8 cellular contexts compared by ENCODE assay signal in the genomic region with DNA sequence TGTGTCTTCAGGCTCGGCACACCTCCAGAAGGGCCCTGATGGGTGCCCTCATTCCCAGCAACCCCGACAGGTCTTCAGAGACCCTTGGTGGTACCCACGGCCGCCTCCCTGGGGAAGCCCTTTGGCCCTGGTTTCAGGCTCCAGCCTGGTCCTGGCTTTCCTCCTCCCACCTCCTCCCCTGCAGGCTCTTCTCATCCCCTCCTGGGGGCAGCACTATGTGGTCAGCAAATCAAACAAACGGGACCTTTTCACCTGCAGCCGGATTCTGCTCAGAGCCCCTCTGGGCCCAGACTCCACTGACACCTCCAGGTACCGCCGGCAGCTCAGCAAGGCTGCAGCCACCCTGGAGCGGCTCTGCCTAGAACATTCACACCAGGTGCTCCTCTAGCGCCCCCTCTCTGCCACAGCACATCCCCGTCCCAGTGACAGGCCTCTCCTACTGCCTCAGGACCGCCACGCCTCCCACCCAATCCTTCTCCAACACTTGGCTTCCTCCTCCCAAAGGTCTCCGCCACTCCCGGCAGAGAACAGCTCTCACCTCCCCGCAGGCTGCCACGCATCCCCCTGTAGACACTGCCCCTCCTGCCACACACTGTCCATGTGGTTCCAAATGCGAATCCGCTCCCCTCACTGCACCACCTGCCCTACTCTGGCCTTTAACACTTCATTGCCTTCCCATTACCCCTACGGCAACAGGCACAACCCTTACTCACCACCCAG. TPM values are rescaled to one million over a fixed set of nuclear protein-coding genes. Genes with fewer than 3 reads are reported as not detected.
DNase-seq lines count a peak whose midpoint lies in the region; ATAC-seq, FAIRE-seq and TF ChIP-seq lines count a peak whose summit lies in the region.

No MANE protein-coding gene starts in this region.

- FAIRE-seq in GM12891 (lab: Jason Lieb, UNC), result no peak

- DNase-seq in AG09309 (ENCODE audit: low read depth) (no peak), GM12891 (ENCODE audit: insufficient read length, low spot score) (peak; percentile 61), SHP77 (lab: John Stamatoyannopoulos, UW) (peak; percentile 62 to 80), neuronal stem cell (ENCODE audit: low spot score) (no peak), kidney glomerular epithelial cell (lab: John Stamatoyannopoulos, UW) (no peak), left lung (no peak)
- peak; percentile 22 for DNase-seq in effector CD8-positive, alpha-beta T cell (lab: John Stamatoyannopoulos, UW)

- H3K4me2 ChIP-seq in neuronal stem cell (ENCODE audit: insufficient read depth, low read length, poor library complexity, severe bottlenecking), result no peak overlapping the region

- H3K79me1 ChIP-seq in neuronal stem cell (ENCODE audit: low read depth, low read length), result peaks cover 4% of the 10 kb centered on the region

- peak overlapping the region; percentile 48 for H2BK5ac ChIP-seq in neuronal stem cell (ENCODE audit: low read length)

- H3K4me3 ChIP-seq in AG09309 (ENCODE audit: control insufficient read depth, low read depth, low read length) (no peak overlapping the region), neuronal stem cell (ENCODE audit: low read length in 2 of 2) (no peak overlapping the region), left lung (no peak overlapping the region)

- peak overlapping the region; percentile 49 for H2BK15ac ChIP-seq in neuronal stem cell (ENCODE audit: low read length)

- TF ChIP-seq CTCF in AG09309 (IDR thresholded peaks at IDR 0.05; ENCODE audit: control insufficient read depth, insufficient read depth, low read depth, low read length, missing control alignments) (peak; percentile 85), left lung (IDR thresholded peaks at IDR 0.05) (peak in 1 of 2 donors; percentile 33)

- H4K8ac ChIP-seq in neuronal stem cell (ENCODE audit: low read depth, low read length), result no peak overlapping the region

- no peak overlapping the region for H2BK120ac ChIP-seq in neuronal stem cell (ENCODE audit: low read depth, low read length)

- H3K27me3 ChIP-seq in neuronal stem cell (ENCODE audit: control insufficient read depth in 3 of 3, insufficient read depth in 3 of 3, low read depth in 1 of 3, low read length in 3 of 3) (no peaks in the 10 kb centered on the region), left lung (no peaks in the 10 kb centered on the region)

- no peak overlapping the region for H3K27ac ChIP-seq in neuronal stem cell (replicated peaks; ENCODE audit: low read length)
- no peak overlapping the region for H3K27ac ChIP-seq in left lung

- peaks cover 0 to 5% of the 10 kb centered on the region in 2 donors for H3K36me3 ChIP-seq in neuronal stem cell (replicated peaks in 1 of 2; ENCODE audit: control insufficient read depth in 2 of 2, insufficient read depth in 2 of 2, low read length in 2 of 2)
- peaks cover 0 to 99% of the 10 kb centered on the region in 2 donors for H3K36me3 ChIP-seq in left lung

- no peak overlapping the region for H3K4ac ChIP-seq in neuronal stem cell (ENCODE audit: low read length)

- H3K9ac ChIP-seq in neuronal stem cell (ENCODE audit: low read depth, low read length, poor library complexity), result peak overlapping the region; percentile 68

- H3K14ac ChIP-seq in neuronal stem cell (ENCODE audit: low read length), result no peak overlapping the region

- peak; percentile 31; the same call in 1 of the 2 replicates for TF ChIP-seq POLR2A in GM12891 (IDR thresholded peaks at IDR 0.05; ENCODE audit: low read depth, low read length)

- intact Hi-C loops in left lung (cut with DNase I), result loop anchor here in 1 of 2 donors (5.0 kb wide), 1 partner anchor 47 kb away; no protein-coding TSS in a partner anchor

- peak overlapping the region; percentile 71 for H2AK5ac ChIP-seq in neuronal stem cell (ENCODE audit: low read depth, low read length)

- peak overlapping the region; percentile 82 for H3K23ac ChIP-seq in neuronal stem cell (ENCODE audit: low read depth, low read length, poor library complexity)

- WGBS in neuronal stem cell (ENCODE audit: extremely low coverage in 2 of 2, insufficient read length in 2 of 2, insufficient replicate concordance in 1 of 2), 2 donors, result no CpG with 5 or more reads among the region's 20 CpGs

- peak overlapping the region; percentile 34 for H3K18ac ChIP-seq in neuronal stem cell (ENCODE audit: low read length)

- ATAC-seq in HG03196 (IDR thresholded peaks at IDR 0.05; ENCODE audit: unreplicated experiment) (no peak), left lung (no peak)

- no peak overlapping the region for H2BK12ac ChIP-seq in neuronal stem cell (ENCODE audit: low read length)

- H3K9me3 ChIP-seq in neuronal stem cell (replicated peaks in 1 of 2; ENCODE audit: control insufficient read depth in 2 of 2, insufficient read depth in 1 of 2, low read depth in 1 of 2, low read length in 2 of 2) (no peaks in the 10 kb centered on the region), left lung (no peaks in the 10 kb centered on the region)

- no peak overlapping the region for H4K91ac ChIP-seq in neuronal stem cell (ENCODE audit: low read depth, low read length, poor library complexity)

- H3K4me1 ChIP-seq in neuronal stem cell (ENCODE audit: control insufficient read depth in 2 of 2, insufficient read depth in 1 of 2, low read depth in 1 of 2, low read length in 2 of 2), result peaks cover 2 to 3% of the 10 kb centered on the region in 2 donors
- H3K4me1 ChIP-seq in left lung, result peaks cover 4 to 21% of the 10 kb centered on the region in 2 donors

- H2AFZ ChIP-seq in neuronal stem cell (ENCODE audit: low read length), result no peak overlapping the region

TF ChIP-seq in GM12891, 5 proteins besides CTCF, POLR2A, EP300 and RAD21:
- TF ChIP-seq POU2F2 (IDR thresholded peaks at IDR 0.05; ENCODE audit: low read depth, low read length) (no peak), TAF1 (IDR thresholded peaks at IDR 0.05; ENCODE audit: low read depth, low read length) (no peak), SPI1 (IDR thresholded peaks at IDR 0.05; ENCODE audit: low read depth, low read length) (no peak), POLR2AphosphoS5 (IDR thresholded peaks at IDR 0.05; ENCODE audit: low read depth, low read length) (no peak; the same call in 1 of the 2 replicates), PAX5 (IDR thresholded peaks at IDR 0.05; ENCODE audit: insufficient read depth, low read length, severe bottlenecking) (no peak)

RNA-seq across cellular contexts. Expression of a gene that starts 12.0 kb away (rescaled TPM):
- 37.8 TPM for polyA plus RNA-seq in GM12891 (2012; ENCODE audit: low read depth, missing spikeins)
- 8.9 TPM for polyA plus RNA-seq in neuronal stem cell (2013, experiment 1 of 2)
- polyA plus RNA-seq in neuronal stem cell (2013, experiment 2 of 2), result 10.3 TPM
- total RNA-seq in left lung, result 10 to 100 TPM; 36.3 to 81.7 TPM

RNA-seq across cellular contexts. Expression of a gene that starts 21.3 kb away (rescaled TPM):
- 34.2 TPM for polyA plus RNA-seq in GM12891 (2012; ENCODE audit: low read depth, missing spikeins)
- polyA plus RNA-seq in neuronal stem cell (2013, experiment 1 of 2), result 34.6 TPM
- polyA plus RNA-seq in neuronal stem cell (2013, experiment 2 of 2), result 34.4 TPM
- 10 to 100 TPM; 29.6 to 53.5 TPM for total RNA-seq in left lung

RNA-seq across cellular contexts. Expression of a gene that starts 32.8 kb away (rescaled TPM):
- 0.15 TPM for polyA plus RNA-seq in GM12891 (2012; ENCODE audit: low read depth, missing spikeins)
- 7.8 TPM for polyA plus RNA-seq in neuronal stem cell (2013, experiment 1 of 2)
- 7.6 TPM for polyA plus RNA-seq in neuronal stem cell (2013, experiment 2 of 2)
- 10 to 100 TPM; 24.5 to 28.3 TPM for total RNA-seq in left lung

RNA-seq across cellular contexts. Expression of a gene that starts 53.3 kb away (rescaled TPM):
- polyA plus RNA-seq in GM12891 (2012; ENCODE audit: low read depth, missing spikeins), result 42.2 TPM
- polyA plus RNA-seq in neuronal stem cell (2013, experiment 1 of 2), result 76.9 TPM
- polyA plus RNA-seq in neuronal stem cell (2013, experiment 2 of 2), result 74.7 TPM
- 10 to 100 TPM; 26.2 to 44.6 TPM for total RNA-seq in left lung

Comparison
In these comparisons a context has a peak if more than half of its experiments do, and no peak if none do; other contexts are left out.
1. DNase-seq: peak in GM12891 (single experiment), SHP77 (2 of 2) and effector CD8-positive, alpha-beta T cell (single experiment); none in AG09309 (single experiment), neuronal stem cell (single experiment), kidney glomerular epithelial cell (single experiment) and left lung (0 of 2).